In genomic region chr11:130825621-130826020, GRCh38 we compare ENCODE assay signal across 2 cellular contexts.
TF ChIP-seq lines count a peak whose summit lies in the region.

No MANE protein-coding gene starts in this region.

TF ChIP-seq in IMR-90, 13 proteins besides CTCF, POLR2A, EP300 and RAD21:
- no peak for TF ChIP-seq MAZ (IDR thresholded peaks at IDR 0.05; ENCODE audit: borderline replicate concordance, low read depth, low read length)
- TF ChIP-seq CEBPB (IDR thresholded peaks at IDR 0.05; ENCODE audit: low read depth, low read length), result no peak
- no peak for TF ChIP-seq RCOR1 (IDR thresholded peaks at IDR 0.05; ENCODE audit: insufficient replicate concordance, low read length)
- no peak for TF ChIP-seq SMC3 (IDR thresholded peaks at IDR 0.05; ENCODE audit: low read depth, low read length)
- no peak for TF ChIP-seq NFE2L2 (IDR thresholded peaks at IDR 0.05; ENCODE audit: low read depth, low read length)
- TF ChIP-seq RFX5 (IDR thresholded peaks at IDR 0.05; ENCODE audit: low read depth, low read length), result no peak
- TF ChIP-seq MAFK (IDR thresholded peaks at IDR 0.05; ENCODE audit: low read depth, low read length), result no peak
- TF ChIP-seq ELK1 (IDR thresholded peaks at IDR 0.05; ENCODE audit: borderline replicate concordance, low read depth, low read length), result no peak
- no peak for TF ChIP-seq CHD1 (IDR thresholded peaks at IDR 0.05; ENCODE audit: low read depth, low read length)
- TF ChIP-seq BHLHE40 (IDR thresholded peaks at IDR 0.05; ENCODE audit: low read depth, low read length), result no peak
- no peak for TF ChIP-seq FOS (IDR thresholded peaks at IDR 0.05; ENCODE audit: low read depth, low read length)
- no peak for TF ChIP-seq MXI1 (IDR thresholded peaks at IDR 0.05; ENCODE audit: borderline replicate concordance, low read depth, low read length)
- no peak for TF ChIP-seq USF2 (IDR thresholded peaks at IDR 0.05; ENCODE audit: low read depth, low read length)

TF ChIP-seq in H1, 55 proteins besides CTCF, POLR2A, EP300 and RAD21:
- TF ChIP-seq NRF1 (IDR thresholded peaks at IDR 0.05; ENCODE audit: low read depth, low read length), result no peak
- no peak for TF ChIP-seq SP1 (IDR thresholded peaks at IDR 0.05; ENCODE audit: low read depth, low read length)
- TF ChIP-seq CHD1 (IDR thresholded peaks at IDR 0.05; ENCODE audit: low read depth, low read length), result no peak
- TF ChIP-seq CHD2 (IDR thresholded peaks at IDR 0.05; ENCODE audit: low read length), result no peak
- no peak for TF ChIP-seq JUN (IDR thresholded peaks at IDR 0.05; ENCODE audit: low read depth, low read length)
- no peak for TF ChIP-seq ZNF274 (IDR thresholded peaks at IDR 0.05; ENCODE audit: borderline replicate concordance, extremely low read depth, low read length)
- no peak for TF ChIP-seq SP4 (IDR thresholded peaks at IDR 0.05; ENCODE audit: low read length)
- TF ChIP-seq SP2 (IDR thresholded peaks at IDR 0.05; ENCODE audit: low read length), result no peak
- TF ChIP-seq GTF2F1 (IDR thresholded peaks at IDR 0.05; ENCODE audit: borderline replicate concordance, low read depth, low read length), result no peak
- no peak for TF ChIP-seq YY1 (IDR thresholded peaks at IDR 0.05; ENCODE audit: low read depth, low read length)
- TF ChIP-seq BCL11A (IDR thresholded peaks at IDR 0.05; ENCODE audit: low read depth in 2 of 2, low read length in 2 of 2), result no peak
- TF ChIP-seq RXRA (IDR thresholded peaks at IDR 0.05; ENCODE audit: insufficient read depth, low read depth, low read length), result no peak
- TF ChIP-seq SRF (IDR thresholded peaks at IDR 0.05; ENCODE audit: low read depth, low read length), result no peak
- no peak for TF ChIP-seq USF2 (IDR thresholded peaks at IDR 0.05; ENCODE audit: low read length)
- no peak for TF ChIP-seq ATF3 (IDR thresholded peaks at IDR 0.05; ENCODE audit: insufficient read depth, low read depth, low read length)
- no peak for TF ChIP-seq POLR2AphosphoS5 (IDR thresholded peaks at IDR 0.05; ENCODE audit: low read depth, low read length)
- TF ChIP-seq RNF2 (IDR thresholded peaks at IDR 0.05; ENCODE audit: borderline replicate concordance, low read depth, low read length, missing control alignments, poor library complexity, severe bottlenecking), result no peak
- no peak for TF ChIP-seq SIRT6 (IDR thresholded peaks at IDR 0.05; ENCODE audit: low read length)
